Comparison of ENCODE assay signal across 2 cellular contexts in the genomic region with DNA sequence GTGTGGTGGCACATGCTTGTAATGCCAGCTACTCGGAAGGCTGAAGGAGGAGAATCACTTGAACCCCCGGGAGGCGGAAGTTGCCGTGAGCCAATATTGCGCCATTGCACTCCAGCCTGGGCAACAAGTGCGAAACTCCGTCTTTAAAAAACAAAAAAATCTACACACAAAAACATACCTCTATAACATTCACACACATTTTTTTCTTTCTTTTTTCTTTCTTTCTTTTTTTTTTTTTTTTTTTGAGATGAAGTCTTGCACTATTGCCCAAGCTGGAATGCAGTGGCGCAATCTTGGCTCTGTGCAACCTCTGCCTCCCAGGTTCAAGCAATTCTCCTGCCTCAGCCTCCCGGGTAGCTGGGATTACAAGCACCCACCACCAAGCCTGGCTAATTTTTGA.
A peak's percentile ranks its signal among the peaks of the same experiment; 100 is the strongest.
TF ChIP-seq lines count a peak whose summit lies in the region.

No MANE protein-coding gene starts in this region.

TF ChIP-seq in IMR-90, 13 proteins besides CTCF, POLR2A, EP300 and RAD21:
- peak; percentile 54 for TF ChIP-seq CEBPB (IDR thresholded peaks at IDR 0.05; ENCODE audit: low read depth, low read length)

TF ChIP-seq in HepG2, 621 proteins besides CTCF, POLR2A, EP300 and RAD21:
- TF ChIP-seq, protein P1, sequence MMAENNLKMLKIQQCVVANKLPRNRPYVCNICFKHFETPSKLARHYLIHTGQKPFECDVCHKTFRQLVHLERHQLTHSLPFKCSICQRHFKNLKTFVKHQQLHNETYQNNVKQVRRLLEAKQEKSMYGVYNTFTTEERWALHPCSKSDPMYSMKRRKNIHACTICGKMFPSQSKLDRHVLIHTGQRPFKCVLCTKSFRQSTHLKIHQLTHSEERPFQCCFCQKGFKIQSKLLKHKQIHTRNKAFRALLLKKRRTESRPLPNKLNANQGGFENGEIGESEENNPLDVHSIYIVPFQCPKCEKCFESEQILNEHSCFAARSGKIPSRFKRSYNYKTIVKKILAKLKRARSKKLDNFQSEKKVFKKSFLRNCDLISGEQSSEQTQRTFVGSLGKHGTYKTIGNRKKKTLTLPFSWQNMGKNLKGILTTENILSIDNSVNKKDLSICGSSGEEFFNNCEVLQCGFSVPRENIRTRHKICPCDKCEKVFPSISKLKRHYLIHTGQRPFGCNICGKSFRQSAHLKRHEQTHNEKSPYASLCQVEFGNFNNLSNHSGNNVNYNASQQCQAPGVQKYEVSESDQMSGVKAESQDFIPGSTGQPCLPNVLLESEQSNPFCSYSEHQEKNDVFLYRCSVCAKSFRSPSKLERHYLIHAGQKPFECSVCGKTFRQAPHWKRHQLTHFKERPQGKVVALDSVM (CRISPR knock-in tag; IDR thresholded peaks at IDR 0.05): peak; percentile 44; the same call in 1 of the 2 replicates
- peak; percentile 70 for TF ChIP-seq CEBPB (IDR thresholded peaks at IDR 0.05; ENCODE audit: borderline replicate concordance, low read depth, low read length)
- TF ChIP-seq ZNF460 (CRISPR knock-in tag; IDR thresholded peaks at IDR 0.05; ENCODE audit: borderline replicate concordance): 0 out of 2 replicates have a peak, but pooled peaks have one; percentile 15
- peak; percentile 48 for TF ChIP-seq CEBPG (CRISPR knock-in tag; IDR thresholded peaks at IDR 0.05)
